19 cellular contexts compared by ENCODE assay signal in genomic region chr14:36655571-36655962, GRCh38. TPM values are rescaled to one million over a fixed set of nuclear protein-coding genes. Genes with fewer than 3 reads are reported as not detected.
DNase-seq lines count a peak whose midpoint lies in the region; ATAC-seq and TF ChIP-seq lines count a peak whose summit lies in the region.
"Had no signal": no experiment of that assay in that cellular context is flagged by ENCODE, and none has a peak within 500 bp of the region (broad histone marks: within the 10 kb centered on the region; RNA-seq: fewer than 3 reads in every experiment).

No MANE protein-coding gene starts in this region.

- H2BK120ac ChIP-seq in mesendoderm (ENCODE audit: low read depth, low read length), result no peak overlapping the region

- dilution Hi-C loops in mammary epithelial cell (cut with HindIII; ENCODE audit: low sequenced_read_pairs), result no loop called here

- no peak overlapping the region for H3K18ac ChIP-seq in mesendoderm (ENCODE audit: low read length)

- no peaks in the 10 kb centered on the region for H3K27me3 Mint-ChIP-seq in MCF 10A (ENCODE audit: insufficient read depth, unreplicated experiment)
- peaks cover 75% of the 10 kb centered on the region for H3K27me3 Mint-ChIP-seq in activated T-helper 1 cell treated with anti-CD3 and anti-CD28 coated beads, Interleukin-12 subunit alpha, Interleukin-12 subunit beta, Interleukin-2, Interleukin-4 antibody, amounts not matched to agents 30 ng/mL and 10 ng/mL and 1 ng/mL, durations not matched to agents 14 hours and 24 hours and 36 hours (ENCODE audit: insufficient read depth)

- H3K9me3 Mint-ChIP-seq in MCF 10A (ENCODE audit: unreplicated experiment), result no peaks in the 10 kb centered on the region
- H3K9me3 Mint-ChIP-seq in activated T-helper 1 cell treated with anti-CD3 and anti-CD28 coated beads, Interleukin-12 subunit alpha, Interleukin-12 subunit beta, Interleukin-2, Interleukin-4 antibody, amounts not matched to agents 30 ng/mL and 10 ng/mL and 1 ng/mL, durations not matched to agents 14 hours and 24 hours and 36 hours, result no peaks in the 10 kb centered on the region

- H3K36me3 ChIP-seq in mammary epithelial cell (ENCODE audit: insufficient read depth, low read length), result no peaks in the 10 kb centered on the region
- no peaks in the 10 kb centered on the region for H3K36me3 ChIP-seq in mesendoderm (ENCODE audit: control insufficient read depth, insufficient read depth, low read length)
- H3K36me3 ChIP-seq in thymus (ENCODE audit: control insufficient read depth, insufficient read depth), result no peaks in the 10 kb centered on the region
- no peaks in the 10 kb centered on the region for H3K36me3 ChIP-seq in WERI-Rb-1
- H3K36me3 ChIP-seq: breast epithelium had no signal

- no peak overlapping the region for H4K8ac ChIP-seq in mesendoderm (ENCODE audit: low read depth, low read length)

- H3K4me2 ChIP-seq in mammary epithelial cell (ENCODE audit: insufficient read depth, low read depth, low read length) (peak overlapping the region; percentile 26), mesendoderm (ENCODE audit: low read length) (no peak overlapping the region)

- H3K4ac ChIP-seq in mesendoderm (ENCODE audit: low read depth, low read length), result no peak overlapping the region

- 50% methylated on average over 10 of the region's 11 CpGs for WGBS in mammary epithelial cell (ENCODE audit: low coverage, missing lambda C conversion rate)
- no CpG with 5 or more reads among the region's 11 CpGs for WGBS in mesendoderm (ENCODE audit: extremely low coverage, insufficient coverage, low lambda C conversion rate)
- 12% methylated on average over 11 of the region's 11 CpGs for WGBS in thymus

- no peak overlapping the region for H2AK5ac ChIP-seq in mesendoderm (ENCODE audit: low read length)

- H3K79me2 ChIP-seq in mammary epithelial cell (ENCODE audit: insufficient read depth, low read length) (no peaks in the 10 kb centered on the region), mesendoderm (ENCODE audit: control insufficient read depth, insufficient read depth, low read length) (no peaks in the 10 kb centered on the region)

- H3K27me3 ChIP-seq in mammary epithelial cell (ENCODE audit: insufficient read depth, low read length) (peaks cover 74% of the 10 kb centered on the region), mesendoderm (ENCODE audit: insufficient read depth, low read length, poor library complexity) (peaks cover 83% of the 10 kb centered on the region), thymus (ENCODE audit: control insufficient read depth, insufficient read depth) (peaks cover 80% of the 10 kb centered on the region), WERI-Rb-1 (ENCODE audit: insufficient read depth, low read depth, severe bottlenecking) (peaks cover 84% of the 10 kb centered on the region)

- BruUV-seq in mammary epithelial cell (replicated peaks; lab: Mats Ljungman, UMichigan) (no TSS peak), MCF 10A (replicated peaks; lab: Mats Ljungman, UMichigan) (no TSS peak)

- no peak overlapping the region for H2BK5ac ChIP-seq in mesendoderm (ENCODE audit: low read length)

- no peak overlapping the region for H2AFZ ChIP-seq in mammary epithelial cell (ENCODE audit: low read depth, low read length)

- H3K27ac ChIP-seq in mammary epithelial cell (ENCODE audit: insufficient read depth, low read depth, low read length) (no peak overlapping the region), mesendoderm (ENCODE audit: low read depth, low read length) (no peak overlapping the region), thymus (ENCODE audit: low read depth) (peak overlapping the region; percentile 52), WERI-Rb-1 (no peak overlapping the region)
- H3K27ac ChIP-seq: breast epithelium, dorsolateral prefrontal cortex had no signal

- H3K9me3 ChIP-seq in mammary epithelial cell (replicated peaks; ENCODE audit: insufficient read depth, low read length), result no peaks in the 10 kb centered on the region
- H3K9me3 ChIP-seq in thymus (ENCODE audit: control insufficient read depth), result no peaks in the 10 kb centered on the region
- H3K9me3 ChIP-seq in WERI-Rb-1 (ENCODE audit: severe bottlenecking), result peaks cover 6% of the 10 kb centered on the region
- H3K9me3 ChIP-seq: breast epithelium had no signal

- POLR2A ChIA-PET in MCF 10A (lab: Yijun Ruan, JAX), result no interaction called here

- no peak overlapping the region for H3K4me3 Mint-ChIP-seq in MCF 10A (ENCODE audit: unreplicated experiment)
- no peak overlapping the region for H3K4me3 Mint-ChIP-seq in activated T-helper 1 cell treated with anti-CD3 and anti-CD28 coated beads, Interleukin-12 subunit alpha, Interleukin-12 subunit beta, Interleukin-2, Interleukin-4 antibody, amounts not matched to agents 30 ng/mL and 10 ng/mL and 1 ng/mL, durations not matched to agents 14 hours and 24 hours and 36 hours
- H3K4me3 Mint-ChIP-seq: natural killer cell had no signal

- no peak overlapping the region for H2BK15ac ChIP-seq in mesendoderm (replicated peaks; ENCODE audit: low read depth)

- no peak overlapping the region for H3K23ac ChIP-seq in mesendoderm (ENCODE audit: low read length)

- no peak for TF ChIP-seq CTCF in mammary epithelial cell (conservative IDR thresholded peaks at IDR 0.05 in 1 of 2, IDR thresholded peaks at IDR 0.05 in 1 of 2; ENCODE audit: extremely low read depth in 1 of 2, insufficient read depth in 1 of 2, low read depth in 1 of 2, low read length in 2 of 2)
- no peak for TF ChIP-seq CTCF in MCF 10A (IDR thresholded peaks at IDR 0.05; ENCODE audit: unreplicated experiment)
- no peak for TF ChIP-seq CTCF in WERI-Rb-1 (IDR thresholded peaks at IDR 0.05; ENCODE audit: low read depth, low read length)

- DNase-seq in mammary epithelial cell (no peak), MCF 10A (ENCODE audit: unreplicated experiment) (no peak), mesendoderm (peak; percentile 71), NCI-H2029 (lab: John Stamatoyannopoulos, UW) (no peak), WERI-Rb-1 (no peak)
- no peak for DNase-seq in activated T-helper 1 cell treated with anti-CD3 and anti-CD28 coated beads, Interleukin-12 subunit alpha, Interleukin-12 subunit beta, Interleukin-2, Interleukin-4 antibody, amounts not matched to agents 30 ng/mL and 10 ng/mL and 1 ng/mL, durations not matched to agents 14 hours and 24 hours and 36 hours (ENCODE audit: low spot score)
- DNase-seq: activated T-cell treated with anti-CD3 and anti-CD28 coated beads for 4 hours, AML-193, dorsolateral prefrontal cortex, GF-D8, natural killer cell, NCI-H2029 treated with DMSO at 0.1 percent for 48 hours, NCI-H510A treated with DMSO at 0.1 percent for 48 hours, substantia nigra had no signal

- no peak overlapping the region for H3K27ac Mint-ChIP-seq in MCF 10A (ENCODE audit: low read depth, unreplicated experiment)
- peak overlapping the region; percentile 44 for H3K27ac Mint-ChIP-seq in activated T-helper 1 cell treated with anti-CD3 and anti-CD28 coated beads, Interleukin-12 subunit alpha, Interleukin-12 subunit beta, Interleukin-2, Interleukin-4 antibody, amounts not matched to agents 30 ng/mL and 10 ng/mL and 1 ng/mL, durations not matched to agents 14 hours and 24 hours and 36 hours
- H3K27ac Mint-ChIP-seq: natural killer cell had no signal

- no peaks in the 10 kb centered on the region for H4K20me1 ChIP-seq in mammary epithelial cell (ENCODE audit: insufficient read depth, low read length)

- CTCF ChIA-PET in mammary epithelial cell (lab: Charles Lee; ENCODE audit: low non-redundant PET), result no interaction called here
- CTCF ChIA-PET in MCF 10A (lab: Yijun Ruan, JAX), result interaction anchor here (0.6 to 7.5 kb wide), 5 partner anchors 7 to 1762 kb away, joined by 3 to 41 read pairs (median 5); no protein-coding TSS in a partner anchor

- H3K36me3 Mint-ChIP-seq in MCF 10A (ENCODE audit: insufficient read depth, unreplicated experiment), result no peaks in the 10 kb centered on the region
- no peaks in the 10 kb centered on the region for H3K36me3 Mint-ChIP-seq in activated T-helper 1 cell treated with anti-CD3 and anti-CD28 coated beads, Interleukin-12 subunit alpha, Interleukin-12 subunit beta, Interleukin-2, Interleukin-4 antibody, amounts not matched to agents 30 ng/mL and 10 ng/mL and 1 ng/mL, durations not matched to agents 14 hours and 24 hours and 36 hours (ENCODE audit: low read depth)

- H3K4me1 ChIP-seq in mammary epithelial cell (ENCODE audit: insufficient read depth, low read length) (peaks cover 11% of the 10 kb centered on the region), mesendoderm (ENCODE audit: control insufficient read depth, low read depth, low read length) (no peaks in the 10 kb centered on the region), thymus (ENCODE audit: control insufficient read depth, insufficient read depth, low read length) (no peaks in the 10 kb centered on the region)

- H3K56ac ChIP-seq in mesendoderm (ENCODE audit: low read length), result no peak overlapping the region

- H3K9ac ChIP-seq in mammary epithelial cell (ENCODE audit: insufficient read depth, low read length) (no peak overlapping the region), mesendoderm (ENCODE audit: low read length) (no peak overlapping the region)

- in situ Hi-C loops in mammary epithelial cell (cut with MboI; ENCODE audit: low sequenced_read_pairs in 2 of 2), result loop anchor here (10.0 to 25.0 kb wide), 3 partner anchors 279 to 469 kb away; no protein-coding TSS in a partner anchor

- H4K5ac ChIP-seq in mesendoderm (ENCODE audit: low read length), result no peak overlapping the region

- intact Hi-C loops in mammary epithelial cell (cut with micrococcal nuclease), result no loop called here
- intact Hi-C loops in MCF 10A (cut with micrococcal nuclease), result no loop called here
- intact Hi-C loops in activated T-helper 1 cell treated with anti-CD3 and anti-CD28 coated beads, Interleukin-12 subunit alpha, Interleukin-12 subunit beta, Interleukin-2, Interleukin-4 antibody, amounts not matched to agents 30 ng/mL and 10 ng/mL and 1 ng/mL, durations not matched to agents 14 hours and 24 hours and 36 hours (cut with micrococcal nuclease), result no loop called here

- no peak overlapping the region for H3K4me3 ChIP-seq in mammary epithelial cell (replicated peaks in 1 of 3; ENCODE audit: insufficient read depth in 1 of 3, low read depth in 2 of 3, low read length in 3 of 3)
- H3K4me3 ChIP-seq in mesendoderm (ENCODE audit: low read length), result no peak overlapping the region
- H3K4me3 ChIP-seq in thymus (ENCODE audit: low read length), result no peak overlapping the region
- H3K4me3 ChIP-seq in WERI-Rb-1 (ENCODE audit: low read depth, low read length), result no peak overlapping the region
- H3K4me3 ChIP-seq: lung had no signal

- no peaks in the 10 kb centered on the region for H3K4me1 Mint-ChIP-seq in MCF 10A (ENCODE audit: insufficient read depth, unreplicated experiment)
- H3K4me1 Mint-ChIP-seq in activated T-helper 1 cell treated with anti-CD3 and anti-CD28 coated beads, Interleukin-12 subunit alpha, Interleukin-12 subunit beta, Interleukin-2, Interleukin-4 antibody, amounts not matched to agents 30 ng/mL and 10 ng/mL and 1 ng/mL, durations not matched to agents 14 hours and 24 hours and 36 hours (ENCODE audit: low read depth), result peaks cover 5% of the 10 kb centered on the region

- no peak for ATAC-seq in GM18873 (IDR thresholded peaks at IDR 0.05; ENCODE audit: low FRiP score, unreplicated experiment)
- ATAC-seq: natural killer cell had no signal

- no peaks in the 10 kb centered on the region for H3K79me1 ChIP-seq in mesendoderm (ENCODE audit: low read length)

RNA-seq across cellular contexts. Expression of gene PAX9, which starts 6.1 kb away (rescaled TPM):
- total RNA-seq in mammary epithelial cell (1 to 10 TPM; 3.7 to 5.4 TPM), MCF 10A (2022) (5.5 and 7.3 TPM in 2 replicates)
- polyA plus RNA-seq in mammary epithelial cell (1.00 TPM), thymus (30.9 TPM)
- 0.16 TPM for polyA minus RNA-seq in mammary epithelial cell
- not detected in 2 replicates for total RNA-seq in activated T-helper 1 cell treated with anti-CD3 and anti-CD28 coated beads, Interleukin-12 subunit alpha, Interleukin-12 subunit beta, Interleukin-2, Interleukin-4 antibody, amounts not matched to agents 30 ng/mL and 10 ng/mL and 1 ng/mL, durations not matched to agents 14 hours and 24 hours and 36 hours
- polyA plus RNA-seq in mesendoderm (2013, experiment 1 of 2), result 0.21 TPM
- polyA plus RNA-seq in mesendoderm (2013, experiment 2 of 2), result 0.15 TPM
- total RNA-seq: activated naive CD4-positive, alpha-beta T cell treated with anti-CD3 and anti-CD28 coated beads, Interleukin-2, amount 50 U/mL, for 72 hours; natural killer cell had no signal
